8 cellular contexts compared by ENCODE assay signal in genomic region chr1:153805042-153805745, GRCh38.
DNase-seq lines count a peak whose midpoint lies in the region; ATAC-seq and TF ChIP-seq lines count a peak whose summit lies in the region.

No MANE protein-coding gene starts in this region.

- H3K27ac ChIP-seq in brain microvascular endothelial cell: peak overlapping the region; percentile 20

- H3K27me3 ChIP-seq in brain microvascular endothelial cell (replicated peaks): no peaks in the 10 kb centered on the region

- peak overlapping the region; percentile 85 for H3K27ac Mint-ChIP-seq in T-helper 2 cell treated with Interferon-gamma antibody and Interleukin-4, amounts not matched to agents 5 μg/mL and 100 μg/mL, for 36 hours
- peak overlapping the region; percentile 92 for H3K27ac Mint-ChIP-seq in memory B cell

- peaks cover 34% of the 10 kb centered on the region for H3K36me3 Mint-ChIP-seq in T-helper 2 cell treated with Interferon-gamma antibody and Interleukin-4, amounts not matched to agents 5 μg/mL and 100 μg/mL, for 36 hours (ENCODE audit: low read depth)
- H3K36me3 Mint-ChIP-seq in memory B cell: peaks cover 18% of the 10 kb centered on the region

- no peaks in the 10 kb centered on the region for H3K27me3 Mint-ChIP-seq in T-helper 2 cell treated with Interferon-gamma antibody and Interleukin-4, amounts not matched to agents 5 μg/mL and 100 μg/mL, for 36 hours (ENCODE audit: low read depth)
- H3K27me3 Mint-ChIP-seq in memory B cell: no peaks in the 10 kb centered on the region

- in situ Hi-C loops in brain microvascular endothelial cell (cut with HindIII; ENCODE audit: low pct_ligation_motif_present, low sequenced_read_pairs): no loop called here

- peaks cover 21% of the 10 kb centered on the region for H3K4me1 Mint-ChIP-seq in T-helper 2 cell treated with Interferon-gamma antibody and Interleukin-4, amounts not matched to agents 5 μg/mL and 100 μg/mL, for 36 hours (ENCODE audit: low read depth)
- peaks cover 15% of the 10 kb centered on the region for H3K4me1 Mint-ChIP-seq in memory B cell

- H3K4me3 Mint-ChIP-seq in T-helper 2 cell treated with Interferon-gamma antibody and Interleukin-4, amounts not matched to agents 5 μg/mL and 100 μg/mL, for 36 hours: peak overlapping the region; percentile 12
- H3K4me3 Mint-ChIP-seq in memory B cell: peak overlapping the region; percentile 48

- ATAC-seq in GM21423 (IDR thresholded peaks at IDR 0.05; ENCODE audit: unreplicated experiment): peak; percentile 95
- ATAC-seq in memory B cell (ENCODE audit: low read depth): peak; percentile 98

- H3K4me3 ChIP-seq in brain microvascular endothelial cell (ENCODE audit: low read depth, low read length): no peak overlapping the region

- H3K36me3 ChIP-seq in brain microvascular endothelial cell (replicated peaks): peaks cover 5% of the 10 kb centered on the region

- peak; percentile 21 for DNase-seq in DMS79 treated with DMSO at 0.1 percent for 48 hours (lab: John Stamatoyannopoulos, UW)
- peak; percentile 64 for DNase-seq in HPDE6-E6E7 (ENCODE audit: extremely low spot score)
- peak; percentile 70 for DNase-seq in T-helper 2 cell treated with Interferon-gamma antibody and Interleukin-4, amounts not matched to agents 5 μg/mL and 100 μg/mL, for 36 hours (ENCODE audit: low spot score)
- peak; percentile 76 for DNase-seq in brain microvascular endothelial cell
- DNase-seq in memory B cell (ENCODE audit: low spot score in 2 of 2): peak; percentile 58 to 78
- DNase-seq in superior temporal gyrus (ENCODE audit: extremely low spot score): peak; percentile 21
- no peak for DNase-seq in NCI-H187 treated with DMSO at 0.1 percent for 48 hours (lab: John Stamatoyannopoulos, UW)

- no peaks in the 10 kb centered on the region for H3K9me3 Mint-ChIP-seq in T-helper 2 cell treated with Interferon-gamma antibody and Interleukin-4, amounts not matched to agents 5 μg/mL and 100 μg/mL, for 36 hours
- H3K9me3 Mint-ChIP-seq in memory B cell: no peaks in the 10 kb centered on the region

- no peak for TF ChIP-seq CTCF in brain microvascular endothelial cell (IDR thresholded peaks at IDR 0.05; ENCODE audit: low read depth, low read length, missing control alignments)
